In genomic region chr10:44993226-44993921, GRCh38 we compare ENCODE assay signal across 13 cellular contexts. TPM values are rescaled to one million over a fixed set of nuclear protein-coding genes. Genes with fewer than 3 reads are reported as not detected.
DNase-seq lines count a peak whose midpoint lies in the region; ATAC-seq and TF ChIP-seq lines count a peak whose summit lies in the region.
"Had no signal": no experiment of that assay in that cellular context is flagged by ENCODE, and none has a peak within 500 bp of the region (broad histone marks: within the 10 kb centered on the region; RNA-seq: fewer than 3 reads in every experiment).

No MANE protein-coding gene starts in this region.

- H3K4me1 Mint-ChIP-seq in endothelial cell (ENCODE audit: unreplicated experiment) = peaks cover 40% of the 10 kb centered on the region
- peaks cover 36% of the 10 kb centered on the region for H3K4me1 Mint-ChIP-seq in osteocyte (ENCODE audit: unreplicated experiment)

- H3K4me1 ChIP-seq in heart right ventricle = peaks cover 48 to 96% (median 87%) of the 10 kb centered on the region in 9 donors
- H3K4me1 ChIP-seq in uterus = peaks cover 8 to 11% of the 10 kb centered on the region in 2 donors

- DNase-seq in heart right ventricle = peak in 1 of 2 donors; percentile 14
- no peak for DNase-seq in cardiac septum (ENCODE audit: low spot score)
- DNase-seq in endothelial cell (ENCODE audit: low spot score) = peak; percentile 1
- peak; percentile 83 for DNase-seq in osteocyte (ENCODE audit: extremely low spot score, unreplicated experiment)
- DNase-seq in uterus = peak in 1 of 2 donors; percentile 18
- no peak for DNase-seq in AG08396 (ENCODE audit: low spot score)
- DNase-seq: activated T-cell treated with anti-CD3 and anti-CD28 coated beads, Interleukin-2, amount 50 U/mL, for 72 hours; NCI-H1092 treated with DMSO at 0.1 percent for 48 hours; NCI-H526 treated with DMSO at 0.1 percent for 48 hours had no signal

- TF ChIP-seq POLR2A in uterus (IDR thresholded peaks at IDR 0.05) = no peak

- H3K9me3 ChIP-seq in heart right ventricle (no peaks in the 10 kb centered on the region), uterus (no peaks in the 10 kb centered on the region)

- H3K36me3 Mint-ChIP-seq in endothelial cell (ENCODE audit: low read depth, unreplicated experiment) = peaks cover 3% of the 10 kb centered on the region
- H3K36me3 Mint-ChIP-seq in osteocyte (ENCODE audit: unreplicated experiment) = peaks cover 2% of the 10 kb centered on the region

- ATAC-seq in heart right ventricle (no peak), GM21515 (IDR thresholded peaks at IDR 0.05; ENCODE audit: unreplicated experiment) (no peak), GM21619 (IDR thresholded peaks at IDR 0.05; ENCODE audit: unreplicated experiment) (no peak)
- ATAC-seq: activated T-cell treated with anti-CD3 and anti-CD28 coated beads, Interleukin-2, amount 50 U/mL, for 72 hours had no signal

- H3K27me3 ChIP-seq in heart right ventricle (no peaks in the 10 kb centered on the region), uterus (no peaks in the 10 kb centered on the region)

- TF ChIP-seq CTCF in heart right ventricle (IDR thresholded peaks at IDR 0.05) = no peak
- no peak for TF ChIP-seq CTCF in endothelial cell (IDR thresholded peaks at IDR 0.05; ENCODE audit: unreplicated experiment)
- TF ChIP-seq CTCF in osteocyte (IDR thresholded peaks at IDR 0.05) = no peak
- TF ChIP-seq CTCF in uterus (IDR thresholded peaks at IDR 0.05) = no peak

- no peak overlapping the region for H3K4me3 ChIP-seq in heart right ventricle
- H3K4me3 ChIP-seq in uterus = no peak overlapping the region
- H3K4me3 ChIP-seq: SK-N-MC, skin epidermis had no signal

- peaks cover 17% of the 10 kb centered on the region for H3K27me3 Mint-ChIP-seq in endothelial cell (ENCODE audit: unreplicated experiment)
- no peaks in the 10 kb centered on the region for H3K27me3 Mint-ChIP-seq in osteocyte (ENCODE audit: unreplicated experiment)

- H3K9me3 Mint-ChIP-seq in endothelial cell (ENCODE audit: unreplicated experiment) (no peaks in the 10 kb centered on the region), osteocyte (ENCODE audit: unreplicated experiment) (no peaks in the 10 kb centered on the region)
- H3K9me3 Mint-ChIP-seq: activated T-cell treated with anti-CD3 and anti-CD28 coated beads, Interleukin-2, amount 50 U/mL, for 72 hours had no signal

- peak overlapping the region in 6 of 10 donors; percentile 42 to 99 (median 94) for H3K27ac ChIP-seq in heart right ventricle
- peak overlapping the region; percentile 92 to 94 for H3K27ac ChIP-seq in uterus
- H3K27ac ChIP-seq: SK-N-MC, skin epidermis had no signal

- intact Hi-C loops in heart right ventricle (cut with DNase I) (loop anchor here in 4 of 10 donors (5.0 to 10.0 kb wide), 4 partner anchors 59 to 431 kb away; no protein-coding TSS in a partner anchor), cardiac septum (cut with DNase I) (loop anchor here (5.0 kb wide), 1 partner anchor 61 kb away; no protein-coding TSS in a partner anchor), uterus (cut with DNase I; ENCODE audit: low total_unique reads) (no loop called here)

- H3K4me3 Mint-ChIP-seq in endothelial cell (ENCODE audit: unreplicated experiment) (no peak overlapping the region), osteocyte (ENCODE audit: unreplicated experiment) (no peak overlapping the region)
- H3K4me3 Mint-ChIP-seq: activated T-cell treated with anti-CD3 and anti-CD28 coated beads, Interleukin-2, amount 50 U/mL, for 72 hours had no signal

- peaks cover 0 to 61% (median 30%) of the 10 kb centered on the region in 9 donors for H3K36me3 ChIP-seq in heart right ventricle
- no peaks in the 10 kb centered on the region for H3K36me3 ChIP-seq in uterus

- 93 to 95% methylated on average over 14 of the region's 14 CpGs for WGBS in heart right ventricle, 2 donors

- H3K27ac Mint-ChIP-seq in endothelial cell (ENCODE audit: unreplicated experiment) (no peak overlapping the region), osteocyte (ENCODE audit: unreplicated experiment) (no peak overlapping the region)
- H3K27ac Mint-ChIP-seq: activated T-cell treated with anti-CD3 and anti-CD28 coated beads, Interleukin-2, amount 50 U/mL, for 72 hours had no signal

RNA-seq across cellular contexts. Expression of gene ZNF22, which starts 7.3 kb away (rescaled TPM):
- 10 to 100 TPM; 11.0 to 17.2 (median 15.4) TPM for total RNA-seq in heart right ventricle
- 10 to 100 TPM; 16.2 to 16.3 TPM for polyA plus RNA-seq in heart right ventricle
- 14.9 TPM for total RNA-seq in cardiac septum
- 39.2 TPM for total RNA-seq in endothelial cell (ENCODE audit: unreplicated experiment)
- total RNA-seq in osteocyte = 22.9 and 23.4 TPM in 2 replicates
- total RNA-seq in uterus = 10 to 100 TPM; 20.7 to 78.1 (median 34.6) TPM

RNA-seq across cellular contexts. Expression of gene DEPP1, which starts 14.8 kb away (rescaled TPM):
- 100 to 1,000 TPM in 1 of 10 donors, 10 to 100 TPM in 9; 10.0 to 172 (median 23.8) TPM for total RNA-seq in heart right ventricle
- polyA plus RNA-seq in heart right ventricle = 10 to 100 TPM; 27.6 to 40.3 TPM
- 45.5 TPM for total RNA-seq in cardiac septum
- total RNA-seq in endothelial cell (ENCODE audit: unreplicated experiment) = 22.5 TPM
- 10.3 and 10.4 TPM in 2 replicates for total RNA-seq in osteocyte
- total RNA-seq in uterus = 100 to 1,000 TPM in 1 of 4 donors, 10 to 100 TPM in 2, 1 to 10 TPM in 1; 8.2 to 266 (median 52.8) TPM

RNA-seq across cellular contexts. Expression of gene RASSF4, which starts 33.8 kb away (rescaled TPM):
- total RNA-seq in heart right ventricle (100 to 1,000 TPM in 2 of 10 donors, 10 to 100 TPM in 8; 73.3 to 120 (median 79.9) TPM), cardiac septum (47.5 TPM), endothelial cell (ENCODE audit: unreplicated experiment) (9.6 TPM), osteocyte (11.7 and 11.8 TPM in 2 replicates), uterus (10 to 100 TPM in 1 of 4 donors, 1 to 10 TPM in 3; 6.1 to 26.5 (median 8.2) TPM)
- polyA plus RNA-seq in heart right ventricle = 10 to 100 TPM; 41.2 to 89.4 TPM

Comparison
In these comparisons a context has a peak if more than half of its experiments do, and no peak if none do; other contexts are left out.
1. DNase-seq: peak in endothelial cell (single experiment) and osteocyte (single experiment); none in cardiac septum (single experiment) and AG08396 (single experiment).